Comparison of ENCODE assay signal across 18 cellular contexts in the genomic region with DNA sequence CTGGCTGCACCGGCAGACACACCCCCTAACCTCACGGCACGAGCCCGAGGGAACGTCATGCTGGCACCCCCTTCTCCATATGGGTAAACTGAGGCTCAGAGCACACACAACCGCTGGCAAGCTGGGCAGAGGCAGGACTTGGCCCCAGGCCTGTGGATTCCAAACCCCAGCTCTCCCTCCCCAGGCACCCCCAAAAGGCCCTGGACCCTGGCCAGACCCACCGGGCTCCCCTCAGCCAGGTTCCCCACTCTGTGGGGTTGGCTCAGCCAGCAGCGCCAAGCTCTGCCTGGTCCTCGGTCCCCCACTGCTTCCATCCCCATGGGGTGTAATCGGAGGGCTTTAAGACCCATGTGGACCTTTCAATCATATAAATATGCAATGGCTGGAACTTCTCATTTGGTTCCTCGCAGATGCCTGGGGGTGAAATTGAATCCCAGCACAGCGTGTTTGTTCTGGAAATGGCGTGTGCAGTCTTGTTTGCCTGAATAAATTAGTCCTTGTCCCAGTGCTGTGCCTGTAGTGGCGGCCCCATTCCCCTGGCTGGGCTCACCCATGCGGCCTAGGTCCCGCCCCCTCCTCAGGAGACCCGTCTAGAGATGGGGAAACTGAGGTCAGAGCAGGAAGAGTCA. TPM values are rescaled to one million over a fixed set of nuclear protein-coding genes. Genes with fewer than 3 reads are reported as not detected.
DNase-seq lines count a peak whose midpoint lies in the region; ATAC-seq, FAIRE-seq and TF ChIP-seq lines count a peak whose summit lies in the region.
"Had no signal": no experiment of that assay in that cellular context is flagged by ENCODE, and none has a peak within 500 bp of the region (broad histone marks: within the 10 kb centered on the region; RNA-seq: fewer than 3 reads in every experiment).

No MANE protein-coding gene starts in this region.

- CTCF ChIA-PET in GM10248 (lab: Yijun Ruan, JAX), result interaction anchor here (1.5 kb wide), 1 partner anchor 73 kb away, joined by 4 read pairs; no protein-coding TSS in a partner anchor

- no peak for FAIRE-seq in small intestine (lab: Jason Lieb, UNC)
- FAIRE-seq: A204.1, GM18507 had no signal

- ATAC-seq in HG02852 (IDR thresholded peaks at IDR 0.05; ENCODE audit: unreplicated experiment), result no peak
- ATAC-seq in GM21737 (IDR thresholded peaks at IDR 0.05; ENCODE audit: unreplicated experiment), result no peak
- ATAC-seq: activated CD4-positive, alpha-beta T cell treated with anti-CD3 and anti-CD28 coated beads for 36 hours; stimulated activated naive CD8-positive, alpha-beta T cell treated with anti-CD3 and anti-CD28 coated beads, Interleukin-15, amount 100 ng/mL, for 72 hours had no signal

- H3K9ac ChIP-seq in duodenal mucosa (ENCODE audit: low read depth in 1 of 2, low read length in 2 of 2), result peak overlapping the region; percentile 42 to 64
- H3K9ac ChIP-seq: neural progenitor cell had no signal

- H3K9me3 ChIP-seq in duodenal mucosa (ENCODE audit: control insufficient read depth in 1 of 2, low read length in 2 of 2) (no peaks in the 10 kb centered on the region), small intestine (ENCODE audit: control insufficient read depth, low read depth) (no peaks in the 10 kb centered on the region)
- H3K9me3 ChIP-seq: esophagus muscularis mucosa had no signal

- H3K36me3 ChIP-seq in duodenal mucosa (ENCODE audit: control insufficient read depth in 1 of 2, insufficient read depth in 2 of 2, low read length in 2 of 2) (peaks cover 0 to 11% of the 10 kb centered on the region in 2 donors), small intestine (ENCODE audit: control insufficient read depth in 2 of 2, insufficient read depth in 2 of 2, low read length in 2 of 2) (no peaks in the 10 kb centered on the region)
- H3K36me3 ChIP-seq: esophagus muscularis mucosa, neural progenitor cell had no signal

- H3K4me3 ChIP-seq in duodenal mucosa (ENCODE audit: low read depth in 1 of 2, low read length in 2 of 2), result no peak overlapping the region
- H3K4me3 ChIP-seq in small intestine (ENCODE audit: low read depth in 1 of 2, low read length in 2 of 2), result no peak overlapping the region
- H3K4me3 ChIP-seq: esophagus muscularis mucosa, neural progenitor cell, smooth muscle cell had no signal

- H3K27me3 ChIP-seq in duodenal mucosa (ENCODE audit: control insufficient read depth in 1 of 2, insufficient read depth in 2 of 2, low read length in 2 of 2) (no peaks in the 10 kb centered on the region), small intestine (ENCODE audit: control insufficient read depth in 2 of 2, insufficient read depth in 2 of 2, low read length in 2 of 2) (no peaks in the 10 kb centered on the region)
- H3K27me3 ChIP-seq: neural progenitor cell had no signal

- H3K4me1 ChIP-seq in duodenal mucosa (ENCODE audit: control insufficient read depth in 1 of 2, insufficient read depth in 2 of 2, low read length in 2 of 2) (peaks cover 54 to 58% of the 10 kb centered on the region in 2 donors), small intestine (ENCODE audit: control insufficient read depth in 2 of 2, insufficient read depth in 1 of 2, low read depth in 1 of 2, low read length in 1 of 2) (peaks cover 6 to 8% of the 10 kb centered on the region in 2 donors)

- WGBS in small intestine, 3 donors, result 45 to 57% (median 46%) methylated on average over 16 to 17 of the region's 17 CpGs

- no peak for TF ChIP-seq CTCF in GM10248 (IDR thresholded peaks at IDR 0.05; ENCODE audit: control extremely low read depth, extremely low read depth, low read depth, missing control alignments)

- H3K27ac ChIP-seq in duodenal mucosa (ENCODE audit: low read depth, low read length) (peak overlapping the region; percentile 88), small intestine (ENCODE audit: low read depth in 1 of 2, low read length in 1 of 2) (peak overlapping the region; percentile 66 to 93)
- H3K27ac ChIP-seq: esophagus muscularis mucosa had no signal

- peak in 2 of 3 experiments; percentile 67 to 89 for DNase-seq in NCI-H1417 (lab: John Stamatoyannopoulos, UW)
- DNase-seq in NCI-H1417 treated with DMSO at 0.1 percent for 48 hours (lab: John Stamatoyannopoulos, UW), result no peak
- peak; percentile 93 to 95 for DNase-seq in NCI-H526 (lab: John Stamatoyannopoulos, UW)
- DNase-seq in small intestine, result no peak
- DNase-seq in GM10248 (ENCODE audit: extremely low spot score), result no peak
- DNase-seq: activated CD4-positive, alpha-beta T cell treated with anti-CD3 and anti-CD28 coated beads for 36 hours; activated T-cell treated with anti-CD3 and anti-CD28 coated beads, Interleukin-2, amount 50 U/mL, for 24 hours; CD4-positive, alpha-beta T cell; NCI-H187; stimulated activated naive CD8-positive, alpha-beta T cell treated with anti-CD3 and anti-CD28 coated beads, Interleukin-15, amount 100 ng/mL, for 72 hours had no signal

- POLR2A ChIA-PET in GM10248 (lab: Yijun Ruan, JAX), result no interaction called here

RNA-seq across cellular contexts. Expression of a gene that starts 57.1 kb away (rescaled TPM):
- 10 to 100 TPM in 1 of 3 donors, 1 to 10 TPM in 2; 8.1 to 14.9 (median 9.2) TPM for polyA plus RNA-seq in small intestine

RNA-seq across cellular contexts. Expression of a gene that starts 60.0 kb away (rescaled TPM):
- 10 to 100 TPM; 19.7 to 31.5 (median 24.9) TPM for polyA plus RNA-seq in small intestine

Comparison
In these comparisons a context has a peak if more than half of its experiments do, and no peak if none do; other contexts are left out.
1. DNase-seq: peak in NCI-H1417 (2 of 3) and NCI-H526 (2 of 2); none in NCI-H1417 treated with DMSO at 0.1 percent for 48 hours (single experiment), small intestine (single experiment) and GM10248 (single experiment).